Comparison of ENCODE assay signal across 1 cellular context in genomic region chr20:47576516-47577033, GRCh38.
TF ChIP-seq lines count a peak whose summit lies in the region.

No MANE protein-coding gene starts in this region.

TF ChIP-seq in HepG2, 621 proteins besides CTCF, POLR2A, EP300 and RAD21 (continued from another document and continues in another):
- TF ChIP-seq, protein P1, sequence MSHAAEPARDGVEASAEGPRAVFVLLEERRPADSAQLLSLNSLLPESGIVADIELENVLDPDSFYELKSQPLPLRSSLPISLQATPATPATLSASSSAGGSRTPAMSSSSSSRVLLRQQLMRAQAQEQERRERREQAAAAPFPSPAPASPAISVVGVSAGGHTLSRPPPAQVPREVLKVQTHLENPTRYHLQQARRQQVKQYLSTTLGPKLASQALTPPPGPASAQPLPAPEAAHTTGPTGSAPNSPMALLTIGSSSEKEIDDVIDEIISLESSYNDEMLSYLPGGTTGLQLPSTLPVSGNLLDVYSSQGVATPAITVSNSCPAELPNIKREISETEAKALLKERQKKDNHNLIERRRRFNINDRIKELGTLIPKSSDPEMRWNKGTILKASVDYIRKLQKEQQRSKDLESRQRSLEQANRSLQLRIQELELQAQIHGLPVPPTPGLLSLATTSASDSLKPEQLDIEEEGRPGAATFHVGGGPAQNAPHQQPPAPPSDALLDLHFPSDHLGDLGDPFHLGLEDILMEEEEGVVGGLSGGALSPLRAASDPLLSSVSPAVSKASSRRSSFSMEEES (CRISPR knock-in tag; IDR thresholded peaks at IDR 0.05) = peak; percentile 75
- 0 out of 2 replicates have a peak, but pooled peaks have one; percentile 55 for TF ChIP-seq SNAPC2 (CRISPR knock-in tag; IDR thresholded peaks at IDR 0.05)
- peak; percentile 92 for TF ChIP-seq NFYC (CRISPR knock-in tag; IDR thresholded peaks at IDR 0.05)
- TF ChIP-seq HMG20B (CRISPR knock-in tag; conservative IDR thresholded peaks at IDR 0.05) = peak; percentile 76
- TF ChIP-seq CREM (IDR thresholded peaks at IDR 0.05) = peak; percentile 70
- no peak for TF ChIP-seq CREM (CRISPR knock-in tag; IDR thresholded peaks at IDR 0.05)
- peak; percentile 61; the same call in 1 of the 2 replicates for TF ChIP-seq HMG20A (CRISPR knock-in tag; IDR thresholded peaks at IDR 0.05; ENCODE audit: borderline replicate concordance)
- no peak for TF ChIP-seq ZNF720 (CRISPR knock-in tag; IDR thresholded peaks at IDR 0.05)
- TF ChIP-seq ZNF644 (CRISPR knock-in tag; IDR thresholded peaks at IDR 0.05; ENCODE audit: low read depth) = peak; percentile 92
- TF ChIP-seq KAT8 (CRISPR knock-in tag; IDR thresholded peaks at IDR 0.05) = peak; percentile 88
- TF ChIP-seq, protein P2, sequence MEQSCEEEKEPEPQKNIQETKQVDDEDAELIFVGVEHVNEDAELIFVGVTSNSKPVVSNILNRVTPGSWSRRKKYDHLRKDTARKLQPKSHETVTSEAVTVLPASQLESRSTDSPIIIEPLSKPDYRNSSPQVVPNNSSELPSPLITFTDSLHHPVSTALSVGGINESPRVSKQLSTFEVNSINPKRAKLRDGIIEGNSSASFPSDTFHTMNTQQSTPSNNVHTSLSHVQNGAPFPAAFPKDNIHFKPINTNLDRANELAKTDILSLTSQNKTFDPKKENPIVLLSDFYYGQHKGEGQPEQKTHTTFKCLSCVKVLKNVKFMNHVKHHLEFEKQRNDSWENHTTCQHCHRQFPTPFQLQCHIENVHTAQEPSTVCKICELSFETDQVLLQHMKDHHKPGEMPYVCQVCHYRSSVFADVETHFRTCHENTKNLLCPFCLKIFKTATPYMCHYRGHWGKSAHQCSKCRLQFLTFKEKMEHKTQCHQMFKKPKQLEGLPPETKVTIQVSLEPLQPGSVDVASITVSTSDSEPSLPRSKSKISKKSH (CRISPR knock-in tag; IDR thresholded peaks at IDR 0.05; ENCODE audit: borderline replicate concordance) = no peak
- no peak for TF ChIP-seq ZNF101 (CRISPR knock-in tag; IDR thresholded peaks at IDR 0.05; ENCODE audit: borderline replicate concordance, low read depth)
- no peak for TF ChIP-seq MEIS1 (CRISPR knock-in tag; IDR thresholded peaks at IDR 0.05; ENCODE audit: borderline replicate concordance)
- TF ChIP-seq ARID3A (IDR thresholded peaks at IDR 0.05; ENCODE audit: low read depth, low read length) = peak; percentile 61; the same call in 1 of the 2 replicates
- no peak for TF ChIP-seq ZNF280D (CRISPR knock-in tag; IDR thresholded peaks at IDR 0.05)
- TF ChIP-seq, protein P3, sequence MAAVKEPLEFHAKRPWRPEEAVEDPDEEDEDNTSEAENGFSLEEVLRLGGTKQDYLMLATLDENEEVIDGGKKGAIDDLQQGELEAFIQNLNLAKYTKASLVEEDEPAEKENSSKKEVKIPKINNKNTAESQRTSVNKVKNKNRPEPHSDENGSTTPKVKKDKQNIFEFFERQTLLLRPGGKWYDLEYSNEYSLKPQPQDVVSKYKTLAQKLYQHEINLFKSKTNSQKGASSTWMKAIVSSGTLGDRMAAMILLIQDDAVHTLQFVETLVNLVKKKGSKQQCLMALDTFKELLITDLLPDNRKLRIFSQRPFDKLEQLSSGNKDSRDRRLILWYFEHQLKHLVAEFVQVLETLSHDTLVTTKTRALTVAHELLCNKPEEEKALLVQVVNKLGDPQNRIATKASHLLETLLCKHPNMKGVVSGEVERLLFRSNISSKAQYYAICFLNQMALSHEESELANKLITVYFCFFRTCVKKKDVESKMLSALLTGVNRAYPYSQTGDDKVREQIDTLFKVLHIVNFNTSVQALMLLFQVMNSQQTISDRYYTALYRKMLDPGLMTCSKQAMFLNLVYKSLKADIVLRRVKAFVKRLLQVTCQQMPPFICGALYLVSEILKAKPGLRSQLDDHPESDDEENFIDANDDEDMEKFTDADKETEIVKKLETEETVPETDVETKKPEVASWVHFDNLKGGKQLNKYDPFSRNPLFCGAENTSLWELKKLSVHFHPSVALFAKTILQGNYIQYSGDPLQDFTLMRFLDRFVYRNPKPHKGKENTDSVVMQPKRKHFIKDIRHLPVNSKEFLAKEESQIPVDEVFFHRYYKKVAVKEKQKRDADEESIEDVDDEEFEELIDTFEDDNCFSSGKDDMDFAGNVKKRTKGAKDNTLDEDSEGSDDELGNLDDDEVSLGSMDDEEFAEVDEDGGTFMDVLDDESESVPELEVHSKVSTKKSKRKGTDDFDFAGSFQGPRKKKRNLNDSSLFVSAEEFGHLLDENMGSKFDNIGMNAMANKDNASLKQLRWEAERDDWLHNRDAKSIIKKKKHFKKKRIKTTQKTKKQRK (IDR thresholded peaks at IDR 0.05; ENCODE audit: low read length) = no peak
- no peak for TF ChIP-seq ZNF558 (CRISPR knock-in tag; IDR thresholded peaks at IDR 0.05; ENCODE audit: borderline replicate concordance)
- TF ChIP-seq KLF16 (CRISPR knock-in tag; IDR thresholded peaks at IDR 0.05) = peak in 1 of 2 experiments; percentile 74; a peak in 2 of 4 replicates
- TF ChIP-seq MIXL1 (CRISPR knock-in tag; IDR thresholded peaks at IDR 0.05) = peak; percentile 88; the same call in 1 of the 2 replicates
- peak; percentile 63 for TF ChIP-seq ATF1 (CRISPR knock-in tag; IDR thresholded peaks at IDR 0.05)
- TF ChIP-seq RFXAP (CRISPR knock-in tag; IDR thresholded peaks at IDR 0.05; ENCODE audit: borderline replicate concordance) = peak; percentile 91; the same call in 1 of the 2 replicates
- TF ChIP-seq, protein P4, sequence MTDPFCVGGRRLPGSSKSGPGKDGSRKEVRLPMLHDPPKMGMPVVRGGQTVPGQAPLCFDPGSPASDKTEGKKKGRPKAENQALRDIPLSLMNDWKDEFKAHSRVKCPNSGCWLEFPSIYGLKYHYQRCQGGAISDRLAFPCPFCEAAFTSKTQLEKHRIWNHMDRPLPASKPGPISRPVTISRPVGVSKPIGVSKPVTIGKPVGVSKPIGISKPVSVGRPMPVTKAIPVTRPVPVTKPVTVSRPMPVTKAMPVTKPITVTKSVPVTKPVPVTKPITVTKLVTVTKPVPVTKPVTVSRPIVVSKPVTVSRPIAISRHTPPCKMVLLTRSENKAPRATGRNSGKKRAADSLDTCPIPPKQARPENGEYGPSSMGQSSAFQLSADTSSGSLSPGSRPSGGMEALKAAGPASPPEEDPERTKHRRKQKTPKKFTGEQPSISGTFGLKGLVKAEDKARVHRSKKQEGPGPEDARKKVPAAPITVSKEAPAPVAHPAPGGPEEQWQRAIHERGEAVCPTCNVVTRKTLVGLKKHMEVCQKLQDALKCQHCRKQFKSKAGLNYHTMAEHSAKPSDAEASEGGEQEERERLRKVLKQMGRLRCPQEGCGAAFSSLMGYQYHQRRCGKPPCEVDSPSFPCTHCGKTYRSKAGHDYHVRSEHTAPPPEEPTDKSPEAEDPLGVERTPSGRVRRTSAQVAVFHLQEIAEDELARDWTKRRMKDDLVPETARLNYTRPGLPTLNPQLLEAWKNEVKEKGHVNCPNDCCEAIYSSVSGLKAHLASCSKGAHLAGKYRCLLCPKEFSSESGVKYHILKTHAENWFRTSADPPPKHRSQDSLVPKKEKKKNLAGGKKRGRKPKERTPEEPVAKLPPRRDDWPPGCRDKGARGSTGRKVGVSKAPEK (CRISPR knock-in tag; IDR thresholded peaks at IDR 0.05; ENCODE audit: borderline replicate concordance) = 0 out of 2 replicates have a peak, but pooled peaks have one; percentile 55
- peak; percentile 25; the same call in 1 of the 2 replicates for TF ChIP-seq MXD3 (CRISPR knock-in tag; IDR thresholded peaks at IDR 0.05)
- peak; percentile 74; the same call in 1 of the 2 replicates for TF ChIP-seq NCOR1 (IDR thresholded peaks at IDR 0.05; ENCODE audit: borderline replicate concordance, low read length)
- no peak for TF ChIP-seq ZNF816 (CRISPR knock-in tag; IDR thresholded peaks at IDR 0.05; ENCODE audit: borderline replicate concordance)
- no peak for TF ChIP-seq SALL2 (CRISPR knock-in tag; IDR thresholded peaks at IDR 0.05)
- TF ChIP-seq HOXA5 (CRISPR knock-in tag; IDR thresholded peaks at IDR 0.05) = 0 out of 2 replicates have a peak, but pooled peaks have one; percentile 62
- TF ChIP-seq RBAK (CRISPR knock-in tag; IDR thresholded peaks at IDR 0.05) = no peak
- peak; percentile 18; the same call in 1 of the 2 replicates for TF ChIP-seq ZFP36L1 (CRISPR knock-in tag; IDR thresholded peaks at IDR 0.05)
- no peak for TF ChIP-seq CSRNP2 (CRISPR knock-in tag; conservative IDR thresholded peaks at IDR 0.05; ENCODE audit: low read depth)
- TF ChIP-seq, protein P5, sequence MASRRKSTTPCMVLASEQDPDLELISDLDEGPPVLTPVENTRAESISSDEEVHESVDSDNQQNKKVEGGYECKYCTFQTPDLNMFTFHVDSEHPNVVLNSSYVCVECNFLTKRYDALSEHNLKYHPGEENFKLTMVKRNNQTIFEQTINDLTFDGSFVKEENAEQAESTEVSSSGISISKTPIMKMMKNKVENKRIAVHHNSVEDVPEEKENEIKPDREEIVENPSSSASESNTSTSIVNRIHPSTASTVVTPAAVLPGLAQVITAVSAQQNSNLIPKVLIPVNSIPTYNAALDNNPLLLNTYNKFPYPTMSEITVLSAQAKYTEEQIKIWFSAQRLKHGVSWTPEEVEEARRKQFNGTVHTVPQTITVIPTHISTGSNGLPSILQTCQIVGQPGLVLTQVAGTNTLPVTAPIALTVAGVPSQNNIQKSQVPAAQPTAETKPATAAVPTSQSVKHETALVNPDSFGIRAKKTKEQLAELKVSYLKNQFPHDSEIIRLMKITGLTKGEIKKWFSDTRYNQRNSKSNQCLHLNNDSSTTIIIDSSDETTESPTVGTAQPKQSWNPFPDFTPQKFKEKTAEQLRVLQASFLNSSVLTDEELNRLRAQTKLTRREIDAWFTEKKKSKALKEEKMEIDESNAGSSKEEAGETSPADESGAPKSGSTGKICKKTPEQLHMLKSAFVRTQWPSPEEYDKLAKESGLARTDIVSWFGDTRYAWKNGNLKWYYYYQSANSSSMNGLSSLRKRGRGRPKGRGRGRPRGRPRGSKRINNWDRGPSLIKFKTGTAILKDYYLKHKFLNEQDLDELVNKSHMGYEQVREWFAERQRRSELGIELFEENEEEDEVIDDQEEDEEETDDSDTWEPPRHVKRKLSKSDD (CRISPR knock-in tag; IDR thresholded peaks at IDR 0.05; ENCODE audit: low read depth) = 0 out of 2 replicates have a peak, but pooled peaks have one; percentile 28
- TF ChIP-seq MED1 (CRISPR knock-in tag; IDR thresholded peaks at IDR 0.05) = peak; percentile 84
